ENCODE assay signal across 1 cellular context in genomic region chr17:8383143-8383974, GRCh38.
A peak's percentile ranks its signal among the peaks of the same experiment; 100 is the strongest.
TF ChIP-seq lines count a peak whose summit lies in the region.

TSS of gene RPL26 (minus strand) at chr17:8383193. CDS start at chr17:8382310, 883 bp downstream.

TF ChIP-seq in HepG2, 621 proteins besides CTCF, POLR2A, EP300 and RAD21 (continued from another document and continues in another):
- TF ChIP-seq ZBTB39 (CRISPR knock-in tag; IDR thresholded peaks at IDR 0.05) (peak; percentile 73; the same call in 1 of the 2 replicates), PLRG1 (conservative IDR thresholded peaks at IDR 0.05) (no peak), SIX1 (CRISPR knock-in tag; IDR thresholded peaks at IDR 0.05; ENCODE audit: borderline replicate concordance) (peak; percentile 15; the same call in 1 of the 2 replicates), ZNF512B (CRISPR knock-in tag; IDR thresholded peaks at IDR 0.05; ENCODE audit: borderline replicate concordance) (no peak), ZNF549 (CRISPR knock-in tag; IDR thresholded peaks at IDR 0.05) (no peak), BCL3 (CRISPR knock-in tag; IDR thresholded peaks at IDR 0.05) (no peak), ARNT2 (CRISPR knock-in tag; IDR thresholded peaks at IDR 0.05; ENCODE audit: low read depth) (peak; percentile 93; the same call in 1 of the 2 replicates), KDM2A (CRISPR knock-in tag; IDR thresholded peaks at IDR 0.05; ENCODE audit: borderline replicate concordance, low read depth) (peak; percentile 64; the same call in 1 of the 2 replicates), ZNF382 (CRISPR knock-in tag; IDR thresholded peaks at IDR 0.05; ENCODE audit: borderline replicate concordance) (no peak), BHLHE40 (IDR thresholded peaks at IDR 0.05; ENCODE audit: low read length) (no peak; the same call in 1 of the 2 replicates), POGK (CRISPR knock-in tag; conservative IDR thresholded peaks at IDR 0.05) (peak; percentile 17; the same call in 1 of the 2 replicates), MIXL1 (CRISPR knock-in tag; IDR thresholded peaks at IDR 0.05) (peak; percentile 77), ZNF138 (CRISPR knock-in tag; IDR thresholded peaks at IDR 0.05; ENCODE audit: low read depth) (peak; percentile 57; the same call in 1 of the 2 replicates), ZNF224 (CRISPR knock-in tag; IDR thresholded peaks at IDR 0.05) (no peak), PRDM4 (CRISPR knock-in tag; IDR thresholded peaks at IDR 0.05; ENCODE audit: borderline replicate concordance) (no peak), MAFF (IDR thresholded peaks at IDR 0.05; ENCODE audit: low read depth, low read length) (no peak), ZNF773 (CRISPR knock-in tag; IDR thresholded peaks at IDR 0.05; ENCODE audit: borderline replicate concordance) (no peak), ZNF790 (CRISPR knock-in tag; IDR thresholded peaks at IDR 0.05; ENCODE audit: borderline replicate concordance) (peak; percentile 27; the same call in 1 of the 2 replicates), KAT2B (IDR thresholded peaks at IDR 0.05; ENCODE audit: borderline replicate concordance, low read depth, low read length) (no peak), XBP1 (CRISPR knock-in tag; IDR thresholded peaks at IDR 0.05) (0 out of 2 replicates have a peak, but pooled peaks have one; percentile 26), TAF15 (IDR thresholded peaks at IDR 0.05; ENCODE audit: low read depth, low read length, poor library complexity, severe bottlenecking) (peak; percentile 89), ZNF615 (CRISPR knock-in tag; IDR thresholded peaks at IDR 0.05; ENCODE audit: borderline replicate concordance) (no peak; the same call in 1 of the 2 replicates), SNAI1 (CRISPR knock-in tag; IDR thresholded peaks at IDR 0.05; ENCODE audit: borderline replicate concordance) (no peak), DRAP1 (CRISPR knock-in tag; IDR thresholded peaks at IDR 0.05) (peak; percentile 96), ZNF713 (CRISPR knock-in tag; IDR thresholded peaks at IDR 0.05) (0 out of 2 replicates have a peak, but pooled peaks have one; percentile 19), ADNP (CRISPR knock-in tag; IDR thresholded peaks at IDR 0.05) (peak; percentile 40; the same call in 1 of the 2 replicates), ZNF556 (CRISPR knock-in tag; IDR thresholded peaks at IDR 0.05; ENCODE audit: borderline replicate concordance) (no peak; the same call in 1 of the 2 replicates), ZNF207 (IDR thresholded peaks at IDR 0.05; ENCODE audit: borderline replicate concordance) (no peak), ZNF136 (CRISPR knock-in tag; IDR thresholded peaks at IDR 0.05; ENCODE audit: low read depth) (no peak), FLYWCH1 (CRISPR knock-in tag; IDR thresholded peaks at IDR 0.05) (no peak), ZNF431 (CRISPR knock-in tag; IDR thresholded peaks at IDR 0.05; ENCODE audit: borderline replicate concordance, low read depth) (no peak), ARNT (IDR thresholded peaks at IDR 0.05) (no peak), HNRNPLL (IDR thresholded peaks at IDR 0.05; ENCODE audit: low read depth, low read length, poor library complexity, severe bottlenecking) (peak; percentile 65), POLR2G (IDR thresholded peaks at IDR 0.05; ENCODE audit: low read depth, low read length) (peak; percentile 97), ZNF770 (CRISPR knock-in tag; IDR thresholded peaks at IDR 0.05) (peak; percentile 16; the same call in 1 of the 2 replicates), ZNF101 (CRISPR knock-in tag; IDR thresholded peaks at IDR 0.05; ENCODE audit: borderline replicate concordance, low read depth) (no peak), AKNA (CRISPR knock-in tag; IDR thresholded peaks at IDR 0.05; ENCODE audit: borderline replicate concordance) (no peak), ZBTB1 (CRISPR knock-in tag; IDR thresholded peaks at IDR 0.05; ENCODE audit: borderline replicate concordance) (no peak), GATA4 (IDR thresholded peaks at IDR 0.05; ENCODE audit: borderline replicate concordance, low read depth) (0 out of 2 replicates have a peak, but pooled peaks have one; percentile 48), ZNF24 (IDR thresholded peaks at IDR 0.05) (0 out of 2 replicates have a peak, but pooled peaks have one; percentile 13), RFX1 (IDR thresholded peaks at IDR 0.05) (no peak), TFAP4 (IDR thresholded peaks at IDR 0.05; ENCODE audit: borderline replicate concordance, low read depth) (no peak; the same call in 1 of the 2 replicates), MYC (CRISPR knock-in tag; IDR thresholded peaks at IDR 0.05; ENCODE audit: borderline replicate concordance) (no peak; the same call in none of the 2 replicates), ZC3H13 (CRISPR knock-in tag; IDR thresholded peaks at IDR 0.05) (peak; percentile 75; the same call in 1 of the 2 replicates)
